Comparison of ENCODE assay signal across 34 cellular contexts in the genomic region with DNA sequence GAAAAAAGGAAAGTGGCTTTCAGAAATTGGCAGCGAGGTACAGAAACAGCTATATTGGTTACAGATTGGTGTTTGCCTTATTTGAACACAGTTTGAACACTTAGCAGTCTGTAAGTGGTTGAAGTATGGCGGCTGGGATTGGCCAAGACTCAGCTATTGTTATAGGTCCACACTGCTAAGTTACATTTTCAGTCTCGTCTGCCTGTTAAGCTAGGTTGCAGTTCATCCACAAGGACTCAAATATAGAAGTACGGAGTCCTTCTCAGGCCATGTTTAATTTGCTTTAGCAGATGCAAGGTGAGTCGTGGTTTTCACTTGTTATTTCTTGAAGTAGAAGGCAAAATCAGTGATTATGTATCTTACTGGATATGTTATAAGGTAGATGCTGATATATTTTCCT.
"Had no signal": no experiment of that assay in that cellular context is flagged by ENCODE, and none has a peak within 500 bp of the region (broad histone marks: within the 10 kb centered on the region; RNA-seq: fewer than 3 reads in every experiment).

No MANE protein-coding gene starts in this region.

- H3K4me3 ChIP-seq: adrenal gland, body of pancreas, breast epithelium had no signal

- H3K4me1 ChIP-seq: adrenal gland, body of pancreas, breast epithelium had no signal

- H3K27ac ChIP-seq: adrenal gland, body of pancreas, brain microvascular endothelial cell, breast epithelium, WERI-Rb-1 had no signal

- H3K36me3 ChIP-seq: adrenal gland, brain microvascular endothelial cell, breast epithelium, WERI-Rb-1 had no signal

- DNase-seq: activated CD4-positive, alpha-beta memory T cell treated with anti-CD3 and anti-CD28 coated beads, Interleukin-2, amount 10 ng/mL, durations not matched to agents 7 days and 5 days; activated CD4-positive, alpha-beta T cell treated with anti-CD3 and anti-CD28 coated beads for 1 hour; activated CD4-positive, alpha-beta T cell treated with anti-CD3 and anti-CD28 coated beads for 36 hours; activated CD4-positive, alpha-beta T cell treated with anti-CD3 and anti-CD28 coated beads for 48 hours; activated CD4-positive, alpha-beta T cell treated with anti-CD3 and anti-CD28 coated beads, Interleukin-2, amount 10 ng/mL, durations not matched to agents 7 days and 5 days; activated CD4-positive, alpha-beta T cell treated with anti-CD3 and anti-CD28 coated beads, Interleukin-2, amount 50 U/mL, for 48 hours; activated CD4-positive, CD25-positive, alpha-beta regulatory T cell; activated CD8-positive, alpha-beta memory T cell treated with anti-CD3 and anti-CD28 coated beads for 24 hours; activated CD8-positive, alpha-beta memory T cell treated with anti-CD3 and anti-CD28 coated beads, Interleukin-2, amount 10 ng/mL, durations not matched to agents 7 days and 5 days; activated CD8-positive, alpha-beta memory T cell treated with anti-CD3 and anti-CD28 coated beads, Interleukin-2, amount 50 U/mL, for 48 hours; activated CD8-positive, alpha-beta T cell treated with anti-CD3 and anti-CD28 coated beads, Interleukin-2, amount 10 ng/mL, durations not matched to agents 7 days and 5 days; activated effector memory CD4-positive, alpha-beta T cell treated with Interleukin-2 at 50 U/mL for 16 hours; activated gamma-delta T cell; activated naive CD4-positive, alpha-beta T cell treated with anti-CD3 and anti-CD28 coated beads for 36 hours; activated naive CD4-positive, alpha-beta T cell treated with anti-CD3 and anti-CD28 coated beads, Interleukin-2, amount 50 U/mL, for 16 hours; activated naive CD8-positive, alpha-beta T cell treated with anti-CD3 and anti-CD28 coated beads for 36 hours; activated T-cell treated with anti-CD3 and anti-CD28 coated beads, Interleukin-2, amount 50 U/mL, for 24 hours; activated T-cell treated with anti-CD3 and anti-CD28 coated beads, Interleukin-2, amount 50 U/mL, for 48 hours; adrenal gland; amniotic stem cell; aorta; body of pancreas; brain microvascular endothelial cell; central memory CD4-positive, alpha-beta T cell; T-helper 1 cell; T-helper 2 cell; T-helper 9 cell; WERI-Rb-1 had no signal

- FAIRE-seq: astrocyte, TTC549 had no signal

- H3K9me3 ChIP-seq: adrenal gland, body of pancreas had no signal

- ATAC-seq: activated CD4-positive, alpha-beta T cell treated with anti-CD3 and anti-CD28 coated beads for 36 hours; activated CD4-positive, CD25-positive, alpha-beta regulatory T cell treated with anti-CD3 and anti-CD28 coated beads, Interleukin-2, amount 50 U/mL, for 24 hours; activated CD8-positive, alpha-beta memory T cell treated with anti-CD3 and anti-CD28 coated beads, Interleukin-2, amount 10 ng/mL, durations not matched to agents 7 days and 5 days; activated CD8-positive, alpha-beta T cell treated with anti-CD3 and anti-CD28 coated beads, Interleukin-2, amount 10 ng/mL, durations not matched to agents 7 days and 5 days; activated naive CD4-positive, alpha-beta T cell treated with anti-CD3 and anti-CD28 coated beads, Interleukin-2, amount 50 U/mL, for 72 hours; body of pancreas; WTC11 had no signal

- H3K27me3 ChIP-seq: adrenal gland, body of pancreas, brain microvascular endothelial cell, breast epithelium had no signal
